Comparison of ENCODE assay signal across 21 cellular contexts in genomic region chr2:67522154-67522553, GRCh38.
DNase-seq lines count a peak whose midpoint lies in the region; ATAC-seq, FAIRE-seq and TF ChIP-seq lines count a peak whose summit lies in the region.
"Had no signal": no experiment of that assay in that cellular context is flagged by ENCODE, and none has a peak within 500 bp of the region (broad histone marks: within the 10 kb centered on the region; RNA-seq: fewer than 3 reads in every experiment).

No MANE protein-coding gene starts in this region.

- H4K91ac ChIP-seq in IMR-90 (ENCODE audit: insufficient read depth, low read depth, low read length) (no peak overlapping the region), H1 (replicated peaks; ENCODE audit: insufficient read length, low read length) (no peak overlapping the region)

- ATAC-seq in A549: no peak
- ATAC-seq in IMR-90 (ENCODE audit: low read depth): no peak

- no peaks in the 10 kb centered on the region for H3K9me3 ChIP-seq in A549
- H3K9me3 ChIP-seq in IMR-90 (ENCODE audit: control insufficient read depth, insufficient read depth, low read length): no peaks in the 10 kb centered on the region
- no peaks in the 10 kb centered on the region for H3K9me3 ChIP-seq in H1 (ENCODE audit: insufficient read depth in 2 of 2, low read depth in 1 of 2, low read length in 1 of 2)
- H3K9me3 ChIP-seq in osteoblast (ENCODE audit: low read depth, low read length): no peaks in the 10 kb centered on the region
- H3K9me3 ChIP-seq in small intestine (ENCODE audit: control insufficient read depth, low read depth): no peaks in the 10 kb centered on the region
- H3K9me3 ChIP-seq: BE2C had no signal

- TF ChIP-seq POLR2A in A549 (IDR thresholded peaks at IDR 0.05; ENCODE audit: low read length) (no peak), IMR-90 (IDR thresholded peaks at IDR 0.05; ENCODE audit: low read depth, low read length) (no peak), H1 (IDR thresholded peaks at IDR 0.05; ENCODE audit: control extremely low read depth in 1 of 2, low read depth in 2 of 2, low read length in 2 of 2) (no peak)

- in situ Hi-C loops in IMR-90 (cut with MboI; ENCODE audit: low sequenced_read_pairs): no loop called here

- no TSS peak for BruUV-seq in IMR-90 (replicated peaks; lab: Mats Ljungman, UMichigan)

- CTCF ChIA-PET in A549 (lab: Yijun Ruan, JAX) (interaction anchor here (1.0 kb wide), 1 partner anchor 9 kb away, joined by 3 read pairs; no protein-coding TSS in a partner anchor), IMR-90 (lab: Yijun Ruan, JAX) (no interaction called here), H1 (lab: Charles Lee; ENCODE audit: partially characterized antibody) (interaction anchor here (0.7 to 1.1 kb wide), 2 partner anchors 92 to 171 kb away, joined by 3 to 4 read pairs; no protein-coding TSS in a partner anchor)

- no peak for FAIRE-seq in A549 (lab: Jason Lieb, UNC)
- no peak for FAIRE-seq in H1 (lab: Jason Lieb, UNC)
- FAIRE-seq in small intestine (lab: Jason Lieb, UNC): no peak
- FAIRE-seq: G401.6, GM12891, GM19239, H54 had no signal

- no peak overlapping the region for H4K5ac ChIP-seq in IMR-90 (ENCODE audit: low read depth, low read length)
- H4K5ac ChIP-seq in H1 (ENCODE audit: insufficient read length, low read depth, low read length): no peak overlapping the region

- DNase-seq in A549 (ENCODE audit: low read depth in 1 of 2, low spot score in 1 of 2) (no peak), IMR-90 (no peak), H1 (ENCODE audit: low read depth in 1 of 2, low spot score in 2 of 2) (no peak), osteoblast (ENCODE audit: insufficient read length, low spot score, missing footprints) (peak; percentile 10), small intestine (no peak), NCI-H2227 treated with DMSO at 0.1 percent for 48 hours (lab: John Stamatoyannopoulos, UW) (no peak)
- DNase-seq: ACHN; BE2C; C1 segment of cervical spinal cord; CD4-positive, CD25-positive, alpha-beta regulatory T cell; CD8-positive, alpha-beta memory T cell; DMS 273 treated with DMSO at 0.1 percent for 48 hours; DMS53; DND-41; EL; GM23248; HCEC 1CT had no signal

- H2BK5ac ChIP-seq in IMR-90 (ENCODE audit: low read depth, low read length, poor library complexity, severe bottlenecking): no peak overlapping the region
- H2BK5ac ChIP-seq in H1 (ENCODE audit: low read depth, low read length): no peak overlapping the region

- H3K4ac ChIP-seq in IMR-90 (ENCODE audit: low read depth, low read length) (no peak overlapping the region), H1 (replicated peaks; ENCODE audit: insufficient read length, low read depth, low read length) (no peak overlapping the region)

- intact Hi-C loops in IMR-90 (cut with micrococcal nuclease): no loop called here

- H2BK120ac ChIP-seq in IMR-90 (ENCODE audit: low read depth, low read length) (no peak overlapping the region), H1 (replicated peaks; ENCODE audit: low read depth, low read length) (no peak overlapping the region)

- H2BK15ac ChIP-seq in IMR-90 (ENCODE audit: low read depth, low read length) (no peak overlapping the region), H1 (ENCODE audit: low read length) (no peak overlapping the region)

- H3K4me1 ChIP-seq in A549 (peaks cover 7% of the 10 kb centered on the region; the same call in 1 of the 3 replicates), IMR-90 (ENCODE audit: control insufficient read depth, insufficient read depth, low read length) (peaks cover 7% of the 10 kb centered on the region; the same call in 1 of the 2 replicates), H1 (replicated peaks in 1 of 4; ENCODE audit: control insufficient read depth in 3 of 4, insufficient read depth in 4 of 4, low read length in 3 of 4) (no peaks in the 10 kb centered on the region), osteoblast (ENCODE audit: insufficient read depth, low read length) (peaks cover 5% of the 10 kb centered on the region), small intestine (ENCODE audit: control insufficient read depth in 2 of 2, insufficient read depth in 1 of 2, low read depth in 1 of 2, low read length in 1 of 2) (no peaks in the 10 kb centered on the region)
- H3K4me1 ChIP-seq: BE2C had no signal

- H2BK20ac ChIP-seq in IMR-90 (ENCODE audit: low read depth, low read length): no peak overlapping the region
- H2BK20ac ChIP-seq in H1 (ENCODE audit: low read length): no peak overlapping the region

- no peak overlapping the region for H3K27ac ChIP-seq in A549
- H3K27ac ChIP-seq in IMR-90 (ENCODE audit: insufficient read depth, low read length): no peak overlapping the region
- no peak overlapping the region for H3K27ac ChIP-seq in H1 (ENCODE audit: low read depth, low read length)
- H3K27ac ChIP-seq in osteoblast (ENCODE audit: low read depth, low read length): no peak overlapping the region
- H3K27ac ChIP-seq in small intestine (ENCODE audit: low read depth in 1 of 2, low read length in 1 of 2): no peak overlapping the region
- H3K27ac ChIP-seq: GM23248 had no signal

- H2AK9ac ChIP-seq in IMR-90 (replicated peaks; ENCODE audit: low read depth, low read length, poor library complexity): no peak overlapping the region

- H3K18ac ChIP-seq in IMR-90 (ENCODE audit: low read depth, low read length): no peak overlapping the region
- H3K18ac ChIP-seq in H1 (ENCODE audit: extremely low read depth, low read length): no peak overlapping the region

- H3K9me1 ChIP-seq in IMR-90 (ENCODE audit: insufficient read depth, low read length): peaks cover 3% of the 10 kb centered on the region; the same call in 1 of the 2 replicates

- H2AFZ ChIP-seq in IMR-90 (replicated peaks; ENCODE audit: low read length, poor library complexity): no peak overlapping the region
- H2AFZ ChIP-seq in H1 (ENCODE audit: low read length): no peak overlapping the region
- H2AFZ ChIP-seq in osteoblast (ENCODE audit: low read length): no peak overlapping the region
- H2AFZ ChIP-seq: GM23248 had no signal

- no peaks in the 10 kb centered on the region for H3K79me1 ChIP-seq in IMR-90 (ENCODE audit: low read depth in 1 of 2, low read length in 2 of 2)
- H3K79me1 ChIP-seq in H1 (ENCODE audit: low read depth, low read length): no peaks in the 10 kb centered on the region

- H3K56ac ChIP-seq in IMR-90 (ENCODE audit: extremely low read depth, insufficient read depth, low read length) (no peak overlapping the region), H1 (replicated peaks; ENCODE audit: insufficient read length, low read depth, low read length) (no peak overlapping the region)

- H3K23ac ChIP-seq in IMR-90 (ENCODE audit: low read depth, low read length) (no peak overlapping the region), H1 (ENCODE audit: insufficient read length) (no peak overlapping the region)

- TF ChIP-seq RAD21 in A549 (conservative IDR thresholded peaks at IDR 0.05 in 1 of 2, IDR thresholded peaks at IDR 0.05 in 1 of 2): no peak
- TF ChIP-seq RAD21 in IMR-90 (IDR thresholded peaks at IDR 0.05; ENCODE audit: low read length): no peak
- no peak for TF ChIP-seq RAD21 in H1 (IDR thresholded peaks at IDR 0.05 in 1 of 2, conservative IDR thresholded peaks at IDR 0.05 in 1 of 2; ENCODE audit: low read depth in 2 of 2, low read length in 2 of 2)

- no peak for TF ChIP-seq CTCF in A549 (IDR thresholded peaks at IDR 0.05)
- TF ChIP-seq CTCF in IMR-90 (conservative IDR thresholded peaks at IDR 0.05; ENCODE audit: low read depth, low read length): no peak
- no peak for TF ChIP-seq CTCF in H1 (IDR thresholded peaks at IDR 0.05; ENCODE audit: control extremely low read depth in 1 of 3, insufficient read depth in 1 of 3, low read depth in 1 of 3, low read length in 3 of 3)
- TF ChIP-seq CTCF in osteoblast (IDR thresholded peaks at IDR 0.05; ENCODE audit: extremely low read depth, low read depth, low read length): no peak

- H3K27me3 ChIP-seq in IMR-90 (ENCODE audit: control insufficient read depth, insufficient read depth, low read length): no peaks in the 10 kb centered on the region
- H3K27me3 ChIP-seq in H1 (replicated peaks in 1 of 4; ENCODE audit: control insufficient read depth in 3 of 4, extremely low read depth in 1 of 4, insufficient read depth in 3 of 4, low read length in 3 of 4): no peaks in the 10 kb centered on the region
- no peaks in the 10 kb centered on the region for H3K27me3 ChIP-seq in osteoblast (ENCODE audit: insufficient read depth, low read length)
- no peaks in the 10 kb centered on the region for H3K27me3 ChIP-seq in small intestine (ENCODE audit: control insufficient read depth in 2 of 2, insufficient read depth in 2 of 2, low read length in 2 of 2)
- H3K27me3 ChIP-seq: BE2C had no signal

- no peaks in the 10 kb centered on the region for H4K20me1 ChIP-seq in IMR-90 (ENCODE audit: insufficient read depth, low read length)
- no peaks in the 10 kb centered on the region for H4K20me1 ChIP-seq in H1 (replicated peaks in 1 of 2; ENCODE audit: control insufficient read depth in 1 of 2, insufficient read depth in 2 of 2, low read length in 2 of 2)
- no peaks in the 10 kb centered on the region for H4K20me1 ChIP-seq in osteoblast (ENCODE audit: insufficient read depth, low read length)

- H3K23me2 ChIP-seq in H1 (ENCODE audit: low read depth, low read length): no peaks in the 10 kb centered on the region

- dilution Hi-C loops in IMR-90 (cut with HindIII; ENCODE audit: low sequenced_read_pairs, unreplicated experiment): no loop called here

- no peak overlapping the region for H3K4me2 ChIP-seq in A549
- no peak overlapping the region for H3K4me2 ChIP-seq in IMR-90 (ENCODE audit: low read depth, low read length)
- H3K4me2 ChIP-seq in H1 (ENCODE audit: insufficient read depth in 1 of 2, low read depth in 2 of 2, low read length in 2 of 2): no peak overlapping the region
- no peak overlapping the region for H3K4me2 ChIP-seq in osteoblast (ENCODE audit: insufficient read depth, low read length)

- no peak overlapping the region for H2AK5ac ChIP-seq in IMR-90 (ENCODE audit: low read depth, low read length)
- no peak overlapping the region for H2AK5ac ChIP-seq in H1 (ENCODE audit: low read depth, low read length)

- H3K79me2 ChIP-seq in H1 (ENCODE audit: control insufficient read depth in 1 of 2, insufficient read depth in 2 of 2, low read length in 2 of 2) (no peaks in the 10 kb centered on the region), osteoblast (ENCODE audit: insufficient read depth, low read length) (no peaks in the 10 kb centered on the region)

- POLR2A ChIA-PET in A549 (lab: Yijun Ruan, JAX): no interaction called here
- POLR2A ChIA-PET in IMR-90 (lab: Charles Lee; ENCODE audit: unreplicated experiment): no interaction called here
- POLR2A ChIA-PET in H1 (lab: Charles Lee; ENCODE audit: partially characterized antibody): no interaction called here

- H3K4me3 ChIP-seq in A549 (no peak overlapping the region), IMR-90 (ENCODE audit: insufficient read depth, low read depth, low read length) (no peak overlapping the region), H1 (ENCODE audit: extremely low read depth in 1 of 4, insufficient read depth in 2 of 4, low read depth in 3 of 4, low read length in 4 of 4) (no peak overlapping the region), osteoblast (ENCODE audit: insufficient read depth, low read length) (no peak overlapping the region), small intestine (ENCODE audit: low read depth in 1 of 2, low read length in 2 of 2) (no peak overlapping the region)
- H3K4me3 ChIP-seq: GM23248 had no signal

- no peak overlapping the region for H2BK12ac ChIP-seq in H1 (ENCODE audit: low read depth, low read length)

- no peak overlapping the region for H3K9ac ChIP-seq in IMR-90 (ENCODE audit: low read depth, low read length)
- no peak overlapping the region for H3K9ac ChIP-seq in H1 (replicated peaks in 1 of 4; ENCODE audit: extremely low read depth in 1 of 4, low read depth in 3 of 4, low read length in 3 of 4)
- H3K9ac ChIP-seq: GM23248 had no signal

- no peaks in the 10 kb centered on the region for H3K36me3 ChIP-seq in IMR-90 (ENCODE audit: control insufficient read depth, insufficient read depth, low read length)
- H3K36me3 ChIP-seq in H1 (ENCODE audit: control insufficient read depth in 2 of 4, insufficient read depth in 4 of 4, low read length in 3 of 4): no peaks in the 10 kb centered on the region
- no peaks in the 10 kb centered on the region for H3K36me3 ChIP-seq in osteoblast (ENCODE audit: insufficient read depth, low read length)
- H3K36me3 ChIP-seq in small intestine (ENCODE audit: control insufficient read depth in 2 of 2, insufficient read depth in 2 of 2, low read length in 2 of 2): no peaks in the 10 kb centered on the region
- H3K36me3 ChIP-seq: BE2C had no signal

- H3K14ac ChIP-seq in IMR-90 (replicated peaks; ENCODE audit: low read depth, low read length): no peak overlapping the region
- no peak overlapping the region for H3K14ac ChIP-seq in H1 (ENCODE audit: insufficient read length)

- TF ChIP-seq EP300 in A549 (IDR thresholded peaks at IDR 0.05) (no peak), H1 (IDR thresholded peaks at IDR 0.05; ENCODE audit: borderline replicate concordance in 1 of 2, low read depth in 2 of 2, low read length in 2 of 2) (no peak)

- H4K8ac ChIP-seq in IMR-90 (ENCODE audit: low read depth in 2 of 2, low read length in 2 of 2) (no peak overlapping the region), H1 (ENCODE audit: extremely low read depth, insufficient read depth, low read length) (no peak overlapping the region)

Comparison
In these comparisons a context has a peak if more than half of its experiments do, and no peak if none do; other contexts are left out.
1. Of the 18 proteins assayed by ChIP-seq in both H1 and A549: peak only in H1: none; only in A549: none; in both: MAFK; in neither: 17.